Comparison of ENCODE assay signal across 18 cellular contexts in the genomic region with DNA sequence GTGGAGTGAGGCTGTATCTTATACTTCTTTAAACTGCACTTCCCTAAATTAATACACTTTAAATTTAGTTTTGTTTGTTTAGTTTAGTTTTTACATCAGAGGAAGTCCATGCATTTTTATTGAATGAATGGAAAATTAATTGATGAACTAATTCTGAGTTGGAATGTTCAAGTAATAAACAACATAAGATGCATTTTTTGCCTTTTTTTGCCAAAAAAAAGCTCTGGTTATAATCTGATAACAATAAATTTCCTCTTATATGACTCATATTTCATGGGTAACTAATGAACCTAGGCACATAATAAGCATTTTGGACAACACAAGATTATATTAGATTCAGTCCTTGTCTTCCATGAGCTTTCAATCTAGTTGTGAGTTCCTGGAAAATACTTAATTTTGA.
"Had no signal": no experiment of that assay in that cellular context is flagged by ENCODE, and none has a peak within 500 bp of the region (broad histone marks: within the 10 kb centered on the region; RNA-seq: fewer than 3 reads in every experiment).

No MANE protein-coding gene starts in this region.

- H3K36me3 ChIP-seq: heart left ventricle, neutrophil, right atrium auricular region, stomach had no signal

- DNase-seq: cortex of kidney; dorsolateral prefrontal cortex; effector CD8-positive, alpha-beta T cell; foreskin melanocyte; heart left ventricle; hippocampal formation; left colon; left ventricle myocardium superior; mesendoderm; naive thymus-derived CD4-positive, alpha-beta T cell; small intestine; stimulated activated CD4-positive, alpha-beta T cell treated with anti-CD3 and anti-CD28 coated beads, Interleukin-12 subunit alpha, Interleukin-12 subunit beta, amount 100 ng/mL, for 4 hours; stimulated activated naive CD4-positive, alpha-beta T cell; stomach; trophoblast cell had no signal

- H3K4me1 ChIP-seq: heart left ventricle, right atrium auricular region had no signal

- H3K27ac ChIP-seq: dorsolateral prefrontal cortex, heart left ventricle, neutrophil, right atrium auricular region, stomach had no signal

- H3K4me3 Mint-ChIP-seq: naive thymus-derived CD4-positive, alpha-beta T cell had no signal

- H3K4me1 Mint-ChIP-seq: naive thymus-derived CD4-positive, alpha-beta T cell had no signal

- H3K27me3 ChIP-seq: dorsolateral prefrontal cortex, heart left ventricle, neutrophil, right atrium auricular region, stomach had no signal

- H3K4me3 ChIP-seq: dorsolateral prefrontal cortex, heart left ventricle, lung, right atrium auricular region, stomach had no signal

- H3K27me3 Mint-ChIP-seq: naive thymus-derived CD4-positive, alpha-beta T cell had no signal

- H3K36me3 Mint-ChIP-seq: naive thymus-derived CD4-positive, alpha-beta T cell had no signal

- H3K27ac Mint-ChIP-seq: naive thymus-derived CD4-positive, alpha-beta T cell had no signal

- H3K9me3 ChIP-seq: heart left ventricle, neutrophil, right atrium auricular region, stomach had no signal

- ATAC-seq: heart left ventricle; left colon; left ventricle myocardium superior; naive thymus-derived CD4-positive, alpha-beta T cell had no signal
